1 cellular context compared by ENCODE assay signal in the genomic region with DNA sequence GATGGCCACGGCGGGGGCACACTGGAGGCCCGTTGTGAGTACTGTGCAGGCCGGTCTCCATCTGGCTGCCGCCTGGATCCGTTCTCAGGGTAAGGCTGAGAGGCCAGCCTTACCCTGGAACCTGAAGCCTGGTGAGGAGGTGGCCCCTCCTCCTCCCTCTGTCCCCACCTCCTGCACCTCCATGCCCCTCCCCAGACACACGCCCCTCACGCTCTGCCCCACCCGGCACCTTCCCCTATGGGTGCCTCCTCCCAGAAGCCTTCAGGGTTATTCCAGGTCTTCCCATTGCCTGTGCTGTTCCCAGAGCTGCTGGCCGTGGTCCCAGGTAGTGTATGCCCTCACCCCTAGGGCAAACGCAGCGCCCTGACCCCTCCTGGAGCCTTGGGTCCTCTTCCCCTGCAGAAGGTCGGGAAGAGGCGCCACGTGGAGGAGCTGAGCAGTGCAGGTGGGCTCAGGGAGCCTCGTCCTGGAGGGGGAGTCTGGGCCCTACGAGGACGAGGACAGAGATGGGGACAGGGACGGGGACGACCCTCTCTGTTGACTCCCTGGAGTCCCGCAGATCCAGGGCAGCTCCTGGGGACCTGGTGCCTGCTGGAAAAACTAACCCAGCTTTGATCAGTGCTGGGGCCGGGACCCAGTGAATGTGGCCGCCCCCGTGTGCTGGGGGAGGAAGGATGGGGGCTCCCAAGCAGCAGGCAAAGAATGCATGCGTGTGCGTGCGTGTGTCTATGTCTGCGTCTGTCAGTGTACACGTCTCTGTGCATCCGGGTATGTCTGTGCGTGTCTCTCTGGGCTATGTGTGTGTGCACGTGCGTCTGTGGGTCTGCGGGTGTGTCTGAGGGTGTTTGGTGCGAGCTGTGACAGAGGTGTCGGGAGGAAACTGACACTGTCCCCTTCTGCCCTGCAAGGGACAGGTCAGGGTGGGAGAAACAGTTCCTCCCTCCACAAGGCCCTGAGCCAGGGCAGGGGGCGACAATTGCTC.
TF ChIP-seq lines count a peak whose summit lies in the region.

No MANE protein-coding gene starts in this region.

TF ChIP-seq in HepG2, 621 proteins besides CTCF, POLR2A, EP300 and RAD21 (continues in another document):
- no peak for TF ChIP-seq FLYWCH1 (CRISPR knock-in tag; IDR thresholded peaks at IDR 0.05)
- TF ChIP-seq TEAD2 (CRISPR knock-in tag; IDR thresholded peaks at IDR 0.05): 0 out of 2 replicates have a peak, but pooled peaks have one; percentile 66
- 0 out of 2 replicates have a peak, but pooled peaks have one; percentile 57 for TF ChIP-seq ZNF232 (CRISPR knock-in tag; IDR thresholded peaks at IDR 0.05; ENCODE audit: borderline replicate concordance)
- TF ChIP-seq, protein P1, sequence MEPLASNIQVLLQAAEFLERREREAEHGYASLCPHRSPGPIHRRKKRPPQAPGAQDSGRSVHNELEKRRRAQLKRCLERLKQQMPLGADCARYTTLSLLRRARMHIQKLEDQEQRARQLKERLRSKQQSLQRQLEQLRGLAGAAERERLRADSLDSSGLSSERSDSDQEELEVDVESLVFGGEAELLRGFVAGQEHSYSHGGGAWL (CRISPR knock-in tag; IDR thresholded peaks at IDR 0.05): 0 out of 2 replicates have a peak, but pooled peaks have one; percentile 44
- TF ChIP-seq ZNF547 (CRISPR knock-in tag; IDR thresholded peaks at IDR 0.05): peak; percentile 74; the same call in 1 of the 2 replicates
- TF ChIP-seq ZBTB7A (CRISPR knock-in tag; IDR thresholded peaks at IDR 0.05): peak; percentile 82; the same call in 1 of the 2 replicates
- TF ChIP-seq, protein P2, sequence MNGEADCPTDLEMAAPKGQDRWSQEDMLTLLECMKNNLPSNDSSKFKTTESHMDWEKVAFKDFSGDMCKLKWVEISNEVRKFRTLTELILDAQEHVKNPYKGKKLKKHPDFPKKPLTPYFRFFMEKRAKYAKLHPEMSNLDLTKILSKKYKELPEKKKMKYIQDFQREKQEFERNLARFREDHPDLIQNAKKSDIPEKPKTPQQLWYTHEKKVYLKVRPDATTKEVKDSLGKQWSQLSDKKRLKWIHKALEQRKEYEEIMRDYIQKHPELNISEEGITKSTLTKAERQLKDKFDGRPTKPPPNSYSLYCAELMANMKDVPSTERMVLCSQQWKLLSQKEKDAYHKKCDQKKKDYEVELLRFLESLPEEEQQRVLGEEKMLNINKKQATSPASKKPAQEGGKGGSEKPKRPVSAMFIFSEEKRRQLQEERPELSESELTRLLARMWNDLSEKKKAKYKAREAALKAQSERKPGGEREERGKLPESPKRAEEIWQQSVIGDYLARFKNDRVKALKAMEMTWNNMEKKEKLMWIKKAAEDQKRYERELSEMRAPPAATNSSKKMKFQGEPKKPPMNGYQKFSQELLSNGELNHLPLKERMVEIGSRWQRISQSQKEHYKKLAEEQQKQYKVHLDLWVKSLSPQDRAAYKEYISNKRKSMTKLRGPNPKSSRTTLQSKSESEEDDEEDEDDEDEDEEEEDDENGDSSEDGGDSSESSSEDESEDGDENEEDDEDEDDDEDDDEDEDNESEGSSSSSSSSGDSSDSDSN (CRISPR knock-in tag; IDR thresholded peaks at IDR 0.05): peak; percentile 5; the same call in 1 of the 2 replicates
- TF ChIP-seq ZFX (CRISPR knock-in tag; IDR thresholded peaks at IDR 0.05; ENCODE audit: low read depth): 0 out of 2 replicates have a peak, but pooled peaks have one; percentile 1
- TF ChIP-seq ZNF879 (CRISPR knock-in tag; IDR thresholded peaks at IDR 0.05): 0 out of 2 replicates have a peak, but pooled peaks have one; percentile 54
- peak; percentile 17; the same call in 1 of the 2 replicates for TF ChIP-seq ZNF263 (CRISPR knock-in tag; IDR thresholded peaks at IDR 0.05)
- TF ChIP-seq, protein P3, sequence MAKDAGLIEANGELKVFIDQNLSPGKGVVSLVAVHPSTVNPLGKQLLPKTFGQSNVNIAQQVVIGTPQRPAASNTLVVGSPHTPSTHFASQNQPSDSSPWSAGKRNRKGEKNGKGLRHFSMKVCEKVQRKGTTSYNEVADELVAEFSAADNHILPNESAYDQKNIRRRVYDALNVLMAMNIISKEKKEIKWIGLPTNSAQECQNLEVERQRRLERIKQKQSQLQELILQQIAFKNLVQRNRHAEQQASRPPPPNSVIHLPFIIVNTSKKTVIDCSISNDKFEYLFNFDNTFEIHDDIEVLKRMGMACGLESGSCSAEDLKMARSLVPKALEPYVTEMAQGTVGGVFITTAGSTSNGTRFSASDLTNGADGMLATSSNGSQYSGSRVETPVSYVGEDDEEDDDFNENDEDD (CRISPR knock-in tag; IDR thresholded peaks at IDR 0.05; ENCODE audit: borderline replicate concordance): peak; percentile 56; the same call in 1 of the 2 replicates
- TF ChIP-seq, protein P4, sequence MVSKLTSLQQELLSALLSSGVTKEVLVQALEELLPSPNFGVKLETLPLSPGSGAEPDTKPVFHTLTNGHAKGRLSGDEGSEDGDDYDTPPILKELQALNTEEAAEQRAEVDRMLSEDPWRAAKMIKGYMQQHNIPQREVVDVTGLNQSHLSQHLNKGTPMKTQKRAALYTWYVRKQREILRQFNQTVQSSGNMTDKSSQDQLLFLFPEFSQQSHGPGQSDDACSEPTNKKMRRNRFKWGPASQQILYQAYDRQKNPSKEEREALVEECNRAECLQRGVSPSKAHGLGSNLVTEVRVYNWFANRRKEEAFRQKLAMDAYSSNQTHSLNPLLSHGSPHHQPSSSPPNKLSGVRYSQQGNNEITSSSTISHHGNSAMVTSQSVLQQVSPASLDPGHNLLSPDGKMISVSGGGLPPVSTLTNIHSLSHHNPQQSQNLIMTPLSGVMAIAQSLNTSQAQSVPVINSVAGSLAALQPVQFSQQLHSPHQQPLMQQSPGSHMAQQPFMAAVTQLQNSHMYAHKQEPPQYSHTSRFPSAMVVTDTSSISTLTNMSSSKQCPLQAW (CRISPR knock-in tag; IDR thresholded peaks at IDR 0.05): peak; percentile 38; the same call in 1 of the 2 replicates
- TF ChIP-seq PITX1 (CRISPR knock-in tag; IDR thresholded peaks at IDR 0.05): no peak
- TF ChIP-seq ZNF749 (CRISPR knock-in tag; IDR thresholded peaks at IDR 0.05; ENCODE audit: borderline replicate concordance): 0 out of 2 replicates have a peak, but pooled peaks have one; percentile 72
- peak; percentile 3; the same call in 1 of the 2 replicates for TF ChIP-seq ZNF451 (CRISPR knock-in tag; IDR thresholded peaks at IDR 0.05)
- TF ChIP-seq HOXA9 (CRISPR knock-in tag; IDR thresholded peaks at IDR 0.05; ENCODE audit: borderline replicate concordance): no peak
- TF ChIP-seq, protein P5, sequence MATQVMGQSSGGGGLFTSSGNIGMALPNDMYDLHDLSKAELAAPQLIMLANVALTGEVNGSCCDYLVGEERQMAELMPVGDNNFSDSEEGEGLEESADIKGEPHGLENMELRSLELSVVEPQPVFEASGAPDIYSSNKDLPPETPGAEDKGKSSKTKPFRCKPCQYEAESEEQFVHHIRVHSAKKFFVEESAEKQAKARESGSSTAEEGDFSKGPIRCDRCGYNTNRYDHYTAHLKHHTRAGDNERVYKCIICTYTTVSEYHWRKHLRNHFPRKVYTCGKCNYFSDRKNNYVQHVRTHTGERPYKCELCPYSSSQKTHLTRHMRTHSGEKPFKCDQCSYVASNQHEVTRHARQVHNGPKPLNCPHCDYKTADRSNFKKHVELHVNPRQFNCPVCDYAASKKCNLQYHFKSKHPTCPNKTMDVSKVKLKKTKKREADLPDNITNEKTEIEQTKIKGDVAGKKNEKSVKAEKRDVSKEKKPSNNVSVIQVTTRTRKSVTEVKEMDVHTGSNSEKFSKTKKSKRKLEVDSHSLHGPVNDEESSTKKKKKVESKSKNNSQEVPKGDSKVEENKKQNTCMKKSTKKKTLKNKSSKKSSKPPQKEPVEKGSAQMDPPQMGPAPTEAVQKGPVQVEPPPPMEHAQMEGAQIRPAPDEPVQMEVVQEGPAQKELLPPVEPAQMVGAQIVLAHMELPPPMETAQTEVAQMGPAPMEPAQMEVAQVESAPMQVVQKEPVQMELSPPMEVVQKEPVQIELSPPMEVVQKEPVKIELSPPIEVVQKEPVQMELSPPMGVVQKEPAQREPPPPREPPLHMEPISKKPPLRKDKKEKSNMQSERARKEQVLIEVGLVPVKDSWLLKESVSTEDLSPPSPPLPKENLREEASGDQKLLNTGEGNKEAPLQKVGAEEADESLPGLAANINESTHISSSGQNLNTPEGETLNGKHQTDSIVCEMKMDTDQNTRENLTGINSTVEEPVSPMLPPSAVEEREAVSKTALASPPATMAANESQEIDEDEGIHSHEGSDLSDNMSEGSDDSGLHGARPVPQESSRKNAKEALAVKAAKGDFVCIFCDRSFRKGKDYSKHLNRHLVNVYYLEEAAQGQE (IDR thresholded peaks at IDR 0.05; ENCODE audit: borderline replicate concordance in 1 of 2, low read depth in 1 of 2, low read length in 2 of 2): peak in 1 of 2 experiments; percentile 21; a peak in 3 of 4 replicates
- 0 out of 2 replicates have a peak, but pooled peaks have one; percentile 32 for TF ChIP-seq ZNF747 (CRISPR knock-in tag; IDR thresholded peaks at IDR 0.05; ENCODE audit: borderline replicate concordance)
- peak; percentile 69; the same call in 1 of the 2 replicates for TF ChIP-seq RNF2 (conservative IDR thresholded peaks at IDR 0.05; ENCODE audit: low read depth)
- peak; percentile 48; the same call in 1 of the 2 replicates for TF ChIP-seq MIER2 (CRISPR knock-in tag; IDR thresholded peaks at IDR 0.05)
- no peak for TF ChIP-seq ZBTB3 (CRISPR knock-in tag; IDR thresholded peaks at IDR 0.05; ENCODE audit: borderline replicate concordance, low read depth)
- 0 out of 2 replicates have a peak, but pooled peaks have one; percentile 7 for TF ChIP-seq ZNF777 (CRISPR knock-in tag; IDR thresholded peaks at IDR 0.05)
- no peak for TF ChIP-seq KMT2A (CRISPR knock-in tag; IDR thresholded peaks at IDR 0.05)
- TF ChIP-seq, protein P6, sequence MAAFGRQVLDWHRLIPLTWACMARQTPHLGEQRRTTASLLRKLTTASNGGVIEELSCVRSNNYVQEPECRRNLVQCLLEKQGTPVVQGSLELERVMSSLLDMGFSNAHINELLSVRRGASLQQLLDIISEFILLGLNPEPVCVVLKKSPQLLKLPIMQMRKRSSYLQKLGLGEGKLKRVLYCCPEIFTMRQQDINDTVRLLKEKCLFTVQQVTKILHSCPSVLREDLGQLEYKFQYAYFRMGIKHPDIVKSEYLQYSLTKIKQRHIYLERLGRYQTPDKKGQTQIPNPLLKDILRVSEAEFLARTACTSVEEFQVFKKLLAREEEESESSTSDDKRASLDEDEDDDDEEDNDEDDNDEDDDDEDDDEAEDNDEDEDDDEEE (CRISPR knock-in tag; IDR thresholded peaks at IDR 0.05): 0 out of 2 replicates have a peak, but pooled peaks have one; percentile 5
- 0 out of 2 replicates have a peak, but pooled peaks have one; percentile 47 for TF ChIP-seq ZNF333 (CRISPR knock-in tag; IDR thresholded peaks at IDR 0.05; ENCODE audit: borderline replicate concordance)
- TF ChIP-seq NR1H2 (CRISPR knock-in tag; IDR thresholded peaks at IDR 0.05; ENCODE audit: borderline replicate concordance, low read depth): 0 out of 2 replicates have a peak, but pooled peaks have one; percentile 44
- TF ChIP-seq ZFY (CRISPR knock-in tag; IDR thresholded peaks at IDR 0.05): 0 out of 2 replicates have a peak, but pooled peaks have one; percentile 22
- TF ChIP-seq, protein P7, sequence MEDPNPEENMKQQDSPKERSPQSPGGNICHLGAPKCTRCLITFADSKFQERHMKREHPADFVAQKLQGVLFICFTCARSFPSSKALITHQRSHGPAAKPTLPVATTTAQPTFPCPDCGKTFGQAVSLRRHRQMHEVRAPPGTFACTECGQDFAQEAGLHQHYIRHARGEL (CRISPR knock-in tag; IDR thresholded peaks at IDR 0.05): 0 out of 2 replicates have a peak, but pooled peaks have one; percentile 65
- TF ChIP-seq, protein P8, sequence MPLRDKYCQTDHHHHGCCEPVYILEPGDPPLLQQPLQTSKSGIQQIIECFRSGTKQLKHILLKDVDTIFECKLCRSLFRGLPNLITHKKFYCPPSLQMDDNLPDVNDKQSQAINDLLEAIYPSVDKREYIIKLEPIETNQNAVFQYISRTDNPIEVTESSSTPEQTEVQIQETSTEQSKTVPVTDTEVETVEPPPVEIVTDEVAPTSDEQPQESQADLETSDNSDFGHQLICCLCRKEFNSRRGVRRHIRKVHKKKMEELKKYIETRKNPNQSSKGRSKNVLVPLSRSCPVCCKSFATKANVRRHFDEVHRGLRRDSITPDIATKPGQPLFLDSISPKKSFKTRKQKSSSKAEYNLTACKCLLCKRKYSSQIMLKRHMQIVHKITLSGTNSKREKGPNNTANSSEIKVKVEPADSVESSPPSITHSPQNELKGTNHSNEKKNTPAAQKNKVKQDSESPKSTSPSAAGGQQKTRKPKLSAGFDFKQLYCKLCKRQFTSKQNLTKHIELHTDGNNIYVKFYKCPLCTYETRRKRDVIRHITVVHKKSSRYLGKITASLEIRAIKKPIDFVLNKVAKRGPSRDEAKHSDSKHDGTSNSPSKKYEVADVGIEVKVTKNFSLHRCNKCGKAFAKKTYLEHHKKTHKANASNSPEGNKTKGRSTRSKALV (CRISPR knock-in tag; IDR thresholded peaks at IDR 0.05): 0 out of 2 replicates have a peak, but pooled peaks have one; percentile 28
- TF ChIP-seq BRD4 (CRISPR knock-in tag; IDR thresholded peaks at IDR 0.05): 0 out of 2 replicates have a peak, but pooled peaks have one; percentile 60
- 0 out of 2 replicates have a peak, but pooled peaks have one; percentile 16 for TF ChIP-seq TMF1 (CRISPR knock-in tag; IDR thresholded peaks at IDR 0.05; ENCODE audit: low read depth)
